In genomic region chr1:27359822-27360158, GRCh38 we compare ENCODE assay signal across 13 cellular contexts. TPM values are rescaled to one million over a fixed set of nuclear protein-coding genes. Genes with fewer than 3 reads are reported as not detected.
DNase-seq lines count a peak whose midpoint lies in the region; ATAC-seq and TF ChIP-seq lines count a peak whose summit lies in the region.
"Had no signal": no experiment of that assay in that cellular context is flagged by ENCODE, and none has a peak within 500 bp of the region (broad histone marks: within the 10 kb centered on the region; RNA-seq: fewer than 3 reads in every experiment).

No MANE protein-coding gene starts in this region.

- H3K79me2 ChIP-seq in SU-DHL-6 (ENCODE audit: insufficient read depth, low read length), result no peaks in the 10 kb centered on the region

- no peak for TF ChIP-seq CTCF in SU-DHL-6 (IDR thresholded peaks at IDR 0.05; ENCODE audit: insufficient read depth, low read length, poor library complexity, severe bottlenecking)
- no peak for TF ChIP-seq CTCF in endothelial cell (IDR thresholded peaks at IDR 0.05; ENCODE audit: unreplicated experiment)

- ATAC-seq in activated CD8-positive, alpha-beta memory T cell treated with anti-CD3 and anti-CD28 coated beads, Interleukin-2, amount 10 ng/mL, durations not matched to agents 7 days and 5 days, result no peak
- ATAC-seq in HG03159 (IDR thresholded peaks at IDR 0.05; ENCODE audit: unreplicated experiment), result no peak
- ATAC-seq in HG03039 (IDR thresholded peaks at IDR 0.05; ENCODE audit: unreplicated experiment), result no peak

- H3K9ac ChIP-seq in SU-DHL-6 (ENCODE audit: low read length) (no peak overlapping the region), rectal smooth muscle tissue (ENCODE audit: low read length) (no peak overlapping the region)

- peaks cover 8% of the 10 kb centered on the region for H3K27me3 Mint-ChIP-seq in activated CD8-positive, alpha-beta memory T cell treated with anti-CD3 and anti-CD28 coated beads, Interleukin-2, amount 10 ng/mL, durations not matched to agents 7 days and 5 days
- peaks cover 21% of the 10 kb centered on the region for H3K27me3 Mint-ChIP-seq in endothelial cell (ENCODE audit: unreplicated experiment)

- no peak overlapping the region for H3K27ac Mint-ChIP-seq in activated CD8-positive, alpha-beta memory T cell treated with anti-CD3 and anti-CD28 coated beads, Interleukin-2, amount 10 ng/mL, durations not matched to agents 7 days and 5 days
- no peak overlapping the region for H3K27ac Mint-ChIP-seq in endothelial cell (ENCODE audit: unreplicated experiment)

- H4K20me1 ChIP-seq in SU-DHL-6 (ENCODE audit: low read depth, low read length), result no peaks in the 10 kb centered on the region

- no peaks in the 10 kb centered on the region for H3F3A ChIP-seq in SU-DHL-6 (ENCODE audit: insufficient read depth)

- peak overlapping the region; percentile 27 for H3K4me2 ChIP-seq in SU-DHL-6 (ENCODE audit: low read depth, low read length, poor library complexity, severe bottlenecking)

- H3K27me3 ChIP-seq in SU-DHL-6 (ENCODE audit: low read length), result no peaks in the 10 kb centered on the region
- no peaks in the 10 kb centered on the region for H3K27me3 ChIP-seq in rectal smooth muscle tissue (ENCODE audit: control insufficient read depth, insufficient read depth, low read length)
- H3K27me3 ChIP-seq: ascending aorta had no signal

- DNase-seq in activated CD8-positive, alpha-beta memory T cell treated with anti-CD3 and anti-CD28 coated beads, Interleukin-2, amount 10 ng/mL, durations not matched to agents 7 days and 5 days, result no peak
- no peak for DNase-seq in activated CD8-positive, alpha-beta memory T cell treated with anti-CD3 and anti-CD28 coated beads, Interleukin-2, amount 50 U/mL, for 48 hours
- DNase-seq in endothelial cell (ENCODE audit: low spot score), result no peak
- DNase-seq in COLO668 (lab: John Stamatoyannopoulos, UW; ENCODE audit: unreplicated experiment), result no peak
- DNase-seq: DND-41, NCI-H1105, NCI-H524 had no signal

- no peaks in the 10 kb centered on the region for H3K9me2 ChIP-seq in SU-DHL-6 (replicated peaks; ENCODE audit: insufficient read depth, low read length)

- no peaks in the 10 kb centered on the region for H3K9me3 Mint-ChIP-seq in activated CD8-positive, alpha-beta memory T cell treated with anti-CD3 and anti-CD28 coated beads, Interleukin-2, amount 10 ng/mL, durations not matched to agents 7 days and 5 days (ENCODE audit: low read depth)
- no peaks in the 10 kb centered on the region for H3K9me3 Mint-ChIP-seq in endothelial cell (ENCODE audit: unreplicated experiment)

- H3K4me3 Mint-ChIP-seq in activated CD8-positive, alpha-beta memory T cell treated with anti-CD3 and anti-CD28 coated beads, Interleukin-2, amount 10 ng/mL, durations not matched to agents 7 days and 5 days, result peak overlapping the region; percentile 53
- H3K4me3 Mint-ChIP-seq in endothelial cell (ENCODE audit: unreplicated experiment), result peak overlapping the region; percentile 87

- no peaks in the 10 kb centered on the region for H3K36me3 ChIP-seq in SU-DHL-6 (ENCODE audit: low read length)
- H3K36me3 ChIP-seq in rectal smooth muscle tissue (ENCODE audit: control insufficient read depth, insufficient read depth, low read length), result peaks cover 9% of the 10 kb centered on the region

- H3K9me3 ChIP-seq in SU-DHL-6 (ENCODE audit: insufficient read depth, low read length), result no peaks in the 10 kb centered on the region
- H3K9me3 ChIP-seq: ascending aorta had no signal

- CTCF ChIA-PET in activated CD8-positive, alpha-beta memory T cell treated with anti-CD3 and anti-CD28 coated beads, Interleukin-2, amount 10 ng/mL, durations not matched to agents 7 days and 5 days (lab: Charles Lee), result interaction anchor here (1.2 to 8.2 kb wide), 7 partner anchors 9 to 303 kb away, joined by 4 to 136 read pairs (median 29); partner anchors contain the start of genes CD164L2, MAP3K6 and SYTL1

- peaks cover 47% of the 10 kb centered on the region for H3K4me1 Mint-ChIP-seq in activated CD8-positive, alpha-beta memory T cell treated with anti-CD3 and anti-CD28 coated beads, Interleukin-2, amount 10 ng/mL, durations not matched to agents 7 days and 5 days
- H3K4me1 Mint-ChIP-seq in endothelial cell (ENCODE audit: unreplicated experiment), result peaks cover 12% of the 10 kb centered on the region

- H3K36me3 Mint-ChIP-seq in activated CD8-positive, alpha-beta memory T cell treated with anti-CD3 and anti-CD28 coated beads, Interleukin-2, amount 10 ng/mL, durations not matched to agents 7 days and 5 days, result no peaks in the 10 kb centered on the region
- H3K36me3 Mint-ChIP-seq in endothelial cell (ENCODE audit: low read depth, unreplicated experiment), result peaks cover 32% of the 10 kb centered on the region

- peaks cover 2% of the 10 kb centered on the region for H3K4me1 ChIP-seq in rectal smooth muscle tissue (ENCODE audit: control insufficient read depth, insufficient read depth, low read length)

- H3K4me3 ChIP-seq in SU-DHL-6 (ENCODE audit: insufficient read depth, low read length, poor library complexity, severe bottlenecking) (no peak overlapping the region), rectal smooth muscle tissue (ENCODE audit: low read length) (peak overlapping the region; percentile 36)
- H3K4me3 ChIP-seq: ascending aorta had no signal

- no peak overlapping the region for H2AFZ ChIP-seq in SU-DHL-6 (ENCODE audit: low read depth, low read length, severe bottlenecking)

- no peak overlapping the region for H3K27ac ChIP-seq in SU-DHL-6 (ENCODE audit: low read depth, low read length)
- H3K27ac ChIP-seq in rectal smooth muscle tissue (ENCODE audit: low read depth, low read length), result no peak overlapping the region
- H3K27ac ChIP-seq: ascending aorta had no signal

RNA-seq across cellular contexts. Expression of gene MAP3K6, which starts 7.0 kb away (rescaled TPM):
- total RNA-seq in activated CD8-positive, alpha-beta memory T cell treated with anti-CD3 and anti-CD28 coated beads, Interleukin-2, amount 10 ng/mL, durations not matched to agents 7 days and 5 days, result 10 to 100 TPM in 1 of 2 experiments, 1 to 10 TPM in 1; 7.4 to 10.6 TPM
- total RNA-seq in endothelial cell (ENCODE audit: unreplicated experiment), result 35.7 TPM

RNA-seq across cellular contexts. Expression of gene FCN3, which starts 14.8 kb away (rescaled TPM):
- total RNA-seq in activated CD8-positive, alpha-beta memory T cell treated with anti-CD3 and anti-CD28 coated beads, Interleukin-2, amount 10 ng/mL, durations not matched to agents 7 days and 5 days, result not detected
- total RNA-seq in endothelial cell (ENCODE audit: unreplicated experiment), result 132 TPM
- total RNA-seq: SK-MEL-5 had no signal

RNA-seq across cellular contexts. Expression of gene SYTL1, which starts 18.0 kb away (rescaled TPM):
- 10 to 100 TPM; 60.7 to 85.3 TPM for total RNA-seq in activated CD8-positive, alpha-beta memory T cell treated with anti-CD3 and anti-CD28 coated beads, Interleukin-2, amount 10 ng/mL, durations not matched to agents 7 days and 5 days
- 1.3 TPM for total RNA-seq in endothelial cell (ENCODE audit: unreplicated experiment)
- total RNA-seq: SK-MEL-5 had no signal

RNA-seq across cellular contexts. Expression of gene CD164L2, which starts 23.3 kb away (rescaled TPM):
- total RNA-seq in activated CD8-positive, alpha-beta memory T cell treated with anti-CD3 and anti-CD28 coated beads, Interleukin-2, amount 10 ng/mL, durations not matched to agents 7 days and 5 days, result not detected
- 0.72 TPM for total RNA-seq in endothelial cell (ENCODE audit: unreplicated experiment)
- total RNA-seq: ascending aorta, SK-MEL-5 had no signal

RNA-seq across cellular contexts. Expression of gene GPR3, which starts 32.6 kb away (rescaled TPM):
- total RNA-seq in activated CD8-positive, alpha-beta memory T cell treated with anti-CD3 and anti-CD28 coated beads, Interleukin-2, amount 10 ng/mL, durations not matched to agents 7 days and 5 days, result under 1 TPM; 0.44 to 0.49 TPM
- 2.4 TPM for total RNA-seq in endothelial cell (ENCODE audit: unreplicated experiment)

Comparison
In these comparisons a context has a peak if more than half of its experiments do, and no peak if none do; other contexts are left out.
1. RNA of gene FCN3, which starts 14.8 kb away (total RNA-seq): 132 TPM in endothelial cell (single experiment); not detected in activated CD8-positive, alpha-beta memory T cell treated with anti-CD3 and anti-CD28 coated beads, Interleukin-2, amount 10 ng/mL, durations not matched to agents 7 days and 5 days; every median in the first group is over 100 times any median in the second.
2. RNA of gene SYTL1, which starts 18.0 kb away (total RNA-seq): 60.7 to 85.3 TPM in activated CD8-positive, alpha-beta memory T cell treated with anti-CD3 and anti-CD28 coated beads, Interleukin-2, amount 10 ng/mL, durations not matched to agents 7 days and 5 days; 1.3 TPM in endothelial cell (single experiment); every median in the first group is over 10 times any median in the second.